18 cellular contexts compared by ENCODE assay signal in the genomic region with DNA sequence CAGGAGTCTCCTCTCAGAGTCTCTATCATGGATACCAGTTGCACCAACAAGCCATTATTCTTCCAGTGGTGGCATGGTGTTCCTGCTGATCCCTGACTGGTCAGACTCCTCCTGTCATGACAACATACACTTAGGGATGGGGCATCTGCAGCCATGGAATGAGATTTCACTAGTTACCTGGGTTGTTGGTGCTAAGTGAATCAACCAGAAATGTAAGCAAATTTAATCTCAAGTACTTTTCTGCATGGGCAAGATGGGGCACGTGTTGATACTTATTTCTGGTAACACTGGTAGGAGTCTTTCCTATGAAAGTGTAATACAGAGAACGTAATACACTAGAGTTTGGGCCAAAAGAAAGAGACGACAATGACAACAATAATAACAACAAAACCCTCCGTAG.
DNase-seq lines count a peak whose midpoint lies in the region; ATAC-seq, FAIRE-seq and TF ChIP-seq lines count a peak whose summit lies in the region.
"Had no signal": no experiment of that assay in that cellular context is flagged by ENCODE, and none has a peak within 500 bp of the region (broad histone marks: within the 10 kb centered on the region; RNA-seq: fewer than 3 reads in every experiment).

No MANE protein-coding gene starts in this region.

- TF ChIP-seq CTCF in bronchial epithelial cell (IDR thresholded peaks at IDR 0.05; ENCODE audit: insufficient read depth, low read length, severe bottlenecking) = no peak

- H3K9me3 Mint-ChIP-seq in activated CD4-positive, alpha-beta memory T cell treated with anti-CD3 and anti-CD28 coated beads for 36 hours = peaks cover 16% of the 10 kb centered on the region
- peaks cover 20% of the 10 kb centered on the region for H3K9me3 Mint-ChIP-seq in activated CD4-positive, alpha-beta memory T cell treated with anti-CD3 and anti-CD28 coated beads, Interleukin-2, amount 10 ng/mL, durations not matched to agents 7 days and 5 days
- peaks cover 4% of the 10 kb centered on the region for H3K9me3 Mint-ChIP-seq in natural killer cell treated with Interleukin-12 subunit alpha and Interleukin-12 subunit beta and Interleukin-15 and Interleukin-18, amount 100 ng/mL, for 72 hours

- no peaks in the 10 kb centered on the region for H3K27me3 ChIP-seq in bronchial epithelial cell (ENCODE audit: control insufficient read depth, insufficient read depth, low read length)
- H3K27me3 ChIP-seq: BE2C had no signal

- no peaks in the 10 kb centered on the region for H3K27me3 Mint-ChIP-seq in activated CD4-positive, alpha-beta memory T cell treated with anti-CD3 and anti-CD28 coated beads for 36 hours
- no peaks in the 10 kb centered on the region for H3K27me3 Mint-ChIP-seq in activated CD4-positive, alpha-beta memory T cell treated with anti-CD3 and anti-CD28 coated beads, Interleukin-2, amount 10 ng/mL, durations not matched to agents 7 days and 5 days
- H3K27me3 Mint-ChIP-seq in natural killer cell treated with Interleukin-12 subunit alpha and Interleukin-12 subunit beta and Interleukin-15 and Interleukin-18, amount 100 ng/mL, for 72 hours = no peaks in the 10 kb centered on the region

- H3K4me3 Mint-ChIP-seq in activated CD4-positive, alpha-beta memory T cell treated with anti-CD3 and anti-CD28 coated beads for 36 hours = no peak overlapping the region
- H3K4me3 Mint-ChIP-seq in activated CD4-positive, alpha-beta memory T cell treated with anti-CD3 and anti-CD28 coated beads, Interleukin-2, amount 10 ng/mL, durations not matched to agents 7 days and 5 days = no peak overlapping the region
- no peak overlapping the region for H3K4me3 Mint-ChIP-seq in natural killer cell treated with Interleukin-12 subunit alpha and Interleukin-12 subunit beta and Interleukin-15 and Interleukin-18, amount 100 ng/mL, for 72 hours
- H3K4me3 Mint-ChIP-seq: CD8-positive, alpha-beta T cell had no signal

- H3K4me3 ChIP-seq in bronchial epithelial cell (ENCODE audit: low read depth, low read length) = no peak overlapping the region
- H3K4me3 ChIP-seq: K562, SK-N-MC had no signal

- POLR2A ChIA-PET in activated CD4-positive, alpha-beta memory T cell treated with anti-CD3 and anti-CD28 coated beads for 36 hours (lab: Charles Lee) = interaction anchor here (1.0 kb wide), 1 partner anchor 11 kb away, joined by 4 read pairs; no protein-coding TSS in a partner anchor
- POLR2A ChIA-PET in activated CD4-positive, alpha-beta memory T cell treated with anti-CD3 and anti-CD28 coated beads, Interleukin-2, amount 10 ng/mL, durations not matched to agents 7 days and 5 days (lab: Charles Lee) = interaction anchor here (0.8 kb wide), 1 partner anchor 13 kb away, joined by 3 read pairs; no protein-coding TSS in a partner anchor

- ATAC-seq in natural killer cell treated with Interleukin-12 subunit alpha and Interleukin-12 subunit beta and Interleukin-15 and Interleukin-18, amount 100 ng/mL, for 72 hours = no peak
- ATAC-seq: CD8-positive, alpha-beta T cell; K562 had no signal

- intact Hi-C loops in activated CD4-positive, alpha-beta memory T cell treated with anti-CD3 and anti-CD28 coated beads for 36 hours (cut with micrococcal nuclease) = no loop called here

- CTCF ChIA-PET in activated CD4-positive, alpha-beta memory T cell treated with anti-CD3 and anti-CD28 coated beads for 36 hours (lab: Charles Lee) = no interaction called here
- CTCF ChIA-PET in activated CD4-positive, alpha-beta memory T cell treated with anti-CD3 and anti-CD28 coated beads, Interleukin-2, amount 10 ng/mL, durations not matched to agents 7 days and 5 days (lab: Charles Lee) = no interaction called here

- no peak for DNase-seq in activated CD4-positive, alpha-beta memory T cell treated with anti-CD3 and anti-CD28 coated beads for 36 hours
- no peak for DNase-seq in activated CD4-positive, alpha-beta memory T cell treated with anti-CD3 and anti-CD28 coated beads, Interleukin-2, amount 10 ng/mL, durations not matched to agents 7 days and 5 days
- DNase-seq in DMS79 (lab: John Stamatoyannopoulos, UW) (peak; percentile 87), bronchial epithelial cell (ENCODE audit: low read depth) (peak; percentile 65), NCI-H2196 treated with DMSO at 0.1 percent for 48 hours (lab: John Stamatoyannopoulos, UW; ENCODE audit: unreplicated experiment) (no peak)
- DNase-seq in natural killer cell treated with Interleukin-12 subunit alpha and Interleukin-12 subunit beta and Interleukin-15 and Interleukin-18, amount 100 ng/mL, for 72 hours (ENCODE audit: low spot score) = no peak
- DNase-seq in activated effector memory CD4-positive, alpha-beta T cell treated with anti-CD3 and anti-CD28 coated beads, Interleukin-2, amount 50 U/mL, for 16 hours = no peak
- DNase-seq: BE2C; CD8-positive, alpha-beta T cell; DMS53; NCI-H1436; NCI-H1930; NCI-H2171; NCI-H774; SHP77 had no signal

- H3K4me1 Mint-ChIP-seq in activated CD4-positive, alpha-beta memory T cell treated with anti-CD3 and anti-CD28 coated beads for 36 hours (ENCODE audit: low read depth) = peaks cover 65% of the 10 kb centered on the region
- peaks cover 40% of the 10 kb centered on the region for H3K4me1 Mint-ChIP-seq in activated CD4-positive, alpha-beta memory T cell treated with anti-CD3 and anti-CD28 coated beads, Interleukin-2, amount 10 ng/mL, durations not matched to agents 7 days and 5 days
- H3K4me1 Mint-ChIP-seq in natural killer cell treated with Interleukin-12 subunit alpha and Interleukin-12 subunit beta and Interleukin-15 and Interleukin-18, amount 100 ng/mL, for 72 hours (ENCODE audit: low read depth in 2 of 2) = peaks cover 62 to 72% of the 10 kb centered on the region in 2 donors

- peak; percentile 68 for FAIRE-seq in bronchial epithelial cell (lab: Jason Lieb, UNC)
- FAIRE-seq: A204.1, K562 had no signal

- peaks cover 8% of the 10 kb centered on the region for H3K36me3 Mint-ChIP-seq in activated CD4-positive, alpha-beta memory T cell treated with anti-CD3 and anti-CD28 coated beads for 36 hours
- H3K36me3 Mint-ChIP-seq in activated CD4-positive, alpha-beta memory T cell treated with anti-CD3 and anti-CD28 coated beads, Interleukin-2, amount 10 ng/mL, durations not matched to agents 7 days and 5 days (ENCODE audit: low read depth) = peaks cover 27% of the 10 kb centered on the region
- H3K36me3 Mint-ChIP-seq in natural killer cell treated with Interleukin-12 subunit alpha and Interleukin-12 subunit beta and Interleukin-15 and Interleukin-18, amount 100 ng/mL, for 72 hours = peaks cover 14% of the 10 kb centered on the region
- H3K36me3 Mint-ChIP-seq: CD8-positive, alpha-beta T cell had no signal

- H3K27ac Mint-ChIP-seq in activated CD4-positive, alpha-beta memory T cell treated with anti-CD3 and anti-CD28 coated beads for 36 hours = peak overlapping the region; percentile 15
- no peak overlapping the region for H3K27ac Mint-ChIP-seq in activated CD4-positive, alpha-beta memory T cell treated with anti-CD3 and anti-CD28 coated beads, Interleukin-2, amount 10 ng/mL, durations not matched to agents 7 days and 5 days
- peak overlapping the region; percentile 95 to 98 for H3K27ac Mint-ChIP-seq in natural killer cell treated with Interleukin-12 subunit alpha and Interleukin-12 subunit beta and Interleukin-15 and Interleukin-18, amount 100 ng/mL, for 72 hours
- H3K27ac Mint-ChIP-seq: CD8-positive, alpha-beta T cell had no signal

- H3K36me3 ChIP-seq in bronchial epithelial cell (ENCODE audit: control insufficient read depth, insufficient read depth, low read length) = no peaks in the 10 kb centered on the region
- H3K36me3 ChIP-seq: BE2C had no signal

Comparison
In these comparisons a context has a peak if more than half of its experiments do, and no peak if none do; other contexts are left out.
1. DNase-seq: peak in DMS79 (single experiment) and bronchial epithelial cell (single experiment); none in activated CD4-positive, alpha-beta memory T cell treated with anti-CD3 and anti-CD28 coated beads for 36 hours (single experiment), activated CD4-positive, alpha-beta memory T cell treated with anti-CD3 and anti-CD28 coated beads, Interleukin-2, amount 10 ng/mL, durations not matched to agents 7 days and 5 days (single experiment), natural killer cell treated with Interleukin-12 subunit alpha and Interleukin-12 subunit beta and Interleukin-15 and Interleukin-18, amount 100 ng/mL, for 72 hours (single experiment), activated effector memory CD4-positive, alpha-beta T cell treated with anti-CD3 and anti-CD28 coated beads, Interleukin-2, amount 50 U/mL, for 16 hours (single experiment) and NCI-H2196 treated with DMSO at 0.1 percent for 48 hours (single experiment).